ENCODE assay signal across 1 cellular context in the genomic region with DNA sequence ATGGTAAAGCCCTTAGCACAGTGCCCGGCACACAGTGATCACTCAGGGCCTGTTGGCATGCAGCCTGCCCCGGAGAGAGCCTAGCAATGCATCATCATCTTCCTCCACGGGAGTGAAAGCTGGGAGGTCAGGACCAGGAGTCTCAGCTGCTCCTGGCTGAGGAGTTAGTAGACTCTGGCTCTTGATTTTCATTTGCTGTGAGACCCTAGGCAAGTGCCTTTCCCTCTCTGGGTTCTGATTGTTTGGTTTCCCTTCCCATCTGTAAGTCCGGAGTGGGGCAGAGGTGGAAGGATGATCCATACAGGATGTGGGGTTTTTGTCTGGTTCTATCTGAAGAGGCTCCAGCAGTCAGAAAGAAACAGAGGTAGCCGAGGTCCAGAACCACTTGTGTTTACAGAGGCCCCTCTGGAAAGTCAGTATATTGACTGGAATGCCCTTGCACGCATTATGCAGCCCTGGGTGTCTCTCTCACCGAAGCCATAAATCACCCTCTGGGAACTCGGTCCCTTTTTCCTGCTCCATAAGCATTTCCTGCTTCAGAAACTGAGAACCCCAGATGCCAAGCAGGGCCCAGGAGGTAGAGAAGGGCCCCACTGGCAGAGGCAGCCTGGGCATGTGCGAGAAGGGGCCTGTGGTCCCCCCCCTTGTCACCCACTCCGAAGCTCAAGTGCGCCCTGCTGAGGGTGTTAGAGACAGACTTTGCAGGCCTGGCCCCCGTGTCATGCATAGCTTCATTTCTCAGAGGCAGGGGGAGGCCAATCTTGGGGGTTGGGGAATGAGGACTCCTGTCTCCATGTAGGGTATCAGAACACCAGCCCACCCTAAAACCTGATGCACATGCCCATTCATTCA.
A peak's percentile ranks its signal among the peaks of the same experiment; 100 is the strongest.
TF ChIP-seq lines count a peak whose summit lies in the region.

No MANE protein-coding gene starts in this region.

TF ChIP-seq in HEK293T, 16 proteins besides CTCF, POLR2A, EP300 and RAD21:
- TF ChIP-seq, protein P1, sequence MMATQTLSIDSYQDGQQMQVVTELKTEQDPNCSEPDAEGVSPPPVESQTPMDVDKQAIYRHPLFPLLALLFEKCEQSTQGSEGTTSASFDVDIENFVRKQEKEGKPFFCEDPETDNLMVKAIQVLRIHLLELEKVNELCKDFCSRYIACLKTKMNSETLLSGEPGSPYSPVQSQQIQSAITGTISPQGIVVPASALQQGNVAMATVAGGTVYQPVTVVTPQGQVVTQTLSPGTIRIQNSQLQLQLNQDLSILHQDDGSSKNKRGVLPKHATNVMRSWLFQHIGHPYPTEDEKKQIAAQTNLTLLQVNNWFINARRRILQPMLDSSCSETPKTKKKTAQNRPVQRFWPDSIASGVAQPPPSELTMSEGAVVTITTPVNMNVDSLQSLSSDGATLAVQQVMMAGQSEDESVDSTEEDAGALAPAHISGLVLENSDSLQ (IDR thresholded peaks at IDR 0.05), result peak; percentile 66
- TF ChIP-seq SUZ12 (IDR thresholded peaks at IDR 0.05), result no peak
- no peak for TF ChIP-seq CTBP1 (IDR thresholded peaks at IDR 0.05; ENCODE audit: borderline replicate concordance)
